In genomic region chr10:15088428-15089261, GRCh38 we compare ENCODE assay signal across 2 cellular contexts.
A peak's percentile ranks its signal among the peaks of the same experiment; 100 is the strongest.
TF ChIP-seq lines count a peak whose summit lies in the region.

Gene ACBD7, minus strand, starts transcription at chr10:15088776. Its CDS starts 48 bp downstream, at chr10:15088728.

TF ChIP-seq in HCT116, 20 proteins besides CTCF, POLR2A, EP300 and RAD21:
- TF ChIP-seq ATF3 (IDR thresholded peaks at IDR 0.05), result no peak
- TF ChIP-seq SP1 (IDR thresholded peaks at IDR 0.05; ENCODE audit: low read depth), result peak; percentile 77; the same call in 1 of the 2 replicates
- TF ChIP-seq EZH2phosphoT487 (IDR thresholded peaks at IDR 0.05; ENCODE audit: borderline replicate concordance), result no peak
- no peak for TF ChIP-seq REST (IDR thresholded peaks at IDR 0.05; ENCODE audit: low read depth)
- no peak for TF ChIP-seq POLR2AphosphoS5 (IDR thresholded peaks at IDR 0.05; ENCODE audit: low read depth, low read length)
- no peak for TF ChIP-seq CEBPB (IDR thresholded peaks at IDR 0.05; ENCODE audit: low read depth)
- no peak for TF ChIP-seq SRF (IDR thresholded peaks at IDR 0.05; ENCODE audit: low read depth)
- TF ChIP-seq CBX3 (IDR thresholded peaks at IDR 0.05; ENCODE audit: low read depth), result no peak
- TF ChIP-seq EZH2 (IDR thresholded peaks at IDR 0.05), result no peak
- TF ChIP-seq EGR1 (IDR thresholded peaks at IDR 0.05; ENCODE audit: low read depth), result peak; percentile 89
- TF ChIP-seq ELF1 (IDR thresholded peaks at IDR 0.05; ENCODE audit: borderline replicate concordance, low read depth), result no peak
- peak; percentile 88 for TF ChIP-seq TCF7L2 (IDR thresholded peaks at IDR 0.05; ENCODE audit: borderline replicate concordance, extremely low read depth, insufficient read depth, insufficient read length)
- no peak for TF ChIP-seq ZNF274 (IDR thresholded peaks at IDR 0.05; ENCODE audit: low read depth, low read length)
- TF ChIP-seq, protein P1, sequence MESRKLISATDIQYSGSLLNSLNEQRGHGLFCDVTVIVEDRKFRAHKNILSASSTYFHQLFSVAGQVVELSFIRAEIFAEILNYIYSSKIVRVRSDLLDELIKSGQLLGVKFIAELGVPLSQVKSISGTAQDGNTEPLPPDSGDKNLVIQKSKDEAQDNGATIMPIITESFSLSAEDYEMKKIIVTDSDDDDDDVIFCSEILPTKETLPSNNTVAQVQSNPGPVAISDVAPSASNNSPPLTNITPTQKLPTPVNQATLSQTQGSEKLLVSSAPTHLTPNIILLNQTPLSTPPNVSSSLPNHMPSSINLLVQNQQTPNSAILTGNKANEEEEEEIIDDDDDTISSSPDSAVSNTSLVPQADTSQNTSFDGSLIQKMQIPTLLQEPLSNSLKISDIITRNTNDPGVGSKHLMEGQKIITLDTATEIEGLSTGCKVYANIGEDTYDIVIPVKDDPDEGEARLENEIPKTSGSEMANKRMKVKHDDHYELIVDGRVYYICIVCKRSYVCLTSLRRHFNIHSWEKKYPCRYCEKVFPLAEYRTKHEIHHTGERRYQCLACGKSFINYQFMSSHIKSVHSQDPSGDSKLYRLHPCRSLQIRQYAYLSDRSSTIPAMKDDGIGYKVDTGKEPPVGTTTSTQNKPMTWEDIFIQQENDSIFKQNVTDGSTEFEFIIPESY (IDR thresholded peaks at IDR 0.05; ENCODE audit: extremely low read depth, insufficient replicate concordance, low read length), result no peak
- TF ChIP-seq, protein P2, sequence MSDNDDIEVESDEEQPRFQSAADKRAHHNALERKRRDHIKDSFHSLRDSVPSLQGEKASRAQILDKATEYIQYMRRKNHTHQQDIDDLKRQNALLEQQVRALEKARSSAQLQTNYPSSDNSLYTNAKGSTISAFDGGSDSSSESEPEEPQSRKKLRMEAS (IDR thresholded peaks at IDR 0.05), result peak; percentile 92
- TF ChIP-seq FOSL1 (IDR thresholded peaks at IDR 0.05; ENCODE audit: low read depth), result no peak
- TF ChIP-seq JUND (IDR thresholded peaks at IDR 0.05), result no peak
- no peak for TF ChIP-seq ZFX (IDR thresholded peaks at IDR 0.05)
- peak; percentile 69 for TF ChIP-seq SIN3A (IDR thresholded peaks at IDR 0.05; ENCODE audit: low read depth)
- TF ChIP-seq YY1 (IDR thresholded peaks at IDR 0.05; ENCODE audit: extremely low read depth, insufficient replicate concordance, low read depth, low read length), result no peak

TF ChIP-seq in SK-N-SH, 30 proteins besides CTCF, POLR2A, EP300 and RAD21 (continued from another document):
- TF ChIP-seq FOXJ3 (CRISPR knock-in tag; IDR thresholded peaks at IDR 0.05) (no peak), EZH2phosphoT487 (IDR thresholded peaks at IDR 0.05; ENCODE audit: borderline replicate concordance, low read depth) (no peak), MXI1 (IDR thresholded peaks at IDR 0.05; ENCODE audit: low read depth, low read length) (peak; percentile 92), TCF12 (IDR thresholded peaks at IDR 0.05) (no peak), GABPA (IDR thresholded peaks at IDR 0.05; ENCODE audit: low read depth) (no peak), RCOR1 (IDR thresholded peaks at IDR 0.05; ENCODE audit: low read length) (no peak), RFX5 (IDR thresholded peaks at IDR 0.05; ENCODE audit: low read length) (peak; percentile 79), JUND (IDR thresholded peaks at IDR 0.05) (no peak), GATA2 (CRISPR knock-in tag; IDR thresholded peaks at IDR 0.05) (no peak), ELF1 (IDR thresholded peaks at IDR 0.05) (no peak), SIN3A (IDR thresholded peaks at IDR 0.05; ENCODE audit: borderline replicate concordance, low read depth, low read length) (peak; percentile 19; the same call in 1 of the 2 replicates), TAF1 (IDR thresholded peaks at IDR 0.05; ENCODE audit: borderline replicate concordance, low read depth, low read length) (no peak), RXRA (IDR thresholded peaks at IDR 0.05; ENCODE audit: borderline replicate concordance, low read depth) (no peak), SMC3 (IDR thresholded peaks at IDR 0.05; ENCODE audit: low read depth, low read length) (no peak), IRF3 (IDR thresholded peaks at IDR 0.05; ENCODE audit: low read depth, low read length) (no peak), NRF1 (IDR thresholded peaks at IDR 0.05; ENCODE audit: low read depth, low read length) (no peak)
- TF ChIP-seq, protein P1 (IDR thresholded peaks at IDR 0.05; ENCODE audit: borderline replicate concordance, low read depth), result no peak
- TF ChIP-seq, protein P2 (IDR thresholded peaks at IDR 0.05; ENCODE audit: low read depth), result peak; percentile 93
- TF ChIP-seq, protein P3, sequence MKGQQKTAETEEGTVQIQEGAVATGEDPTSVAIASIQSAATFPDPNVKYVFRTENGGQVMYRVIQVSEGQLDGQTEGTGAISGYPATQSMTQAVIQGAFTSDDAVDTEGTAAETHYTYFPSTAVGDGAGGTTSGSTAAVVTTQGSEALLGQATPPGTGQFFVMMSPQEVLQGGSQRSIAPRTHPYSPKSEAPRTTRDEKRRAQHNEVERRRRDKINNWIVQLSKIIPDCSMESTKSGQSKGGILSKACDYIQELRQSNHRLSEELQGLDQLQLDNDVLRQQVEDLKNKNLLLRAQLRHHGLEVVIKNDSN (IDR thresholded peaks at IDR 0.05; ENCODE audit: borderline replicate concordance, low read depth), result no peak
